Comparison of ENCODE assay signal across 21 cellular contexts in genomic region chr6:141254336-141254735, GRCh38.
"Had no signal": no experiment of that assay in that cellular context is flagged by ENCODE, and none has a peak within 500 bp of the region (broad histone marks: within the 10 kb centered on the region; RNA-seq: fewer than 3 reads in every experiment).

No MANE protein-coding gene starts in this region.

- H3K4me1 ChIP-seq: esophagus squamous epithelium, foreskin keratinocyte, prostate gland, spleen had no signal

- H3K27me3 ChIP-seq: esophagus squamous epithelium, foreskin keratinocyte, right lobe of liver, spleen, transverse colon had no signal

- H3K79me2 ChIP-seq: parathyroid adenoma had no signal

- H3K9me3 ChIP-seq: esophagus squamous epithelium, prostate gland, right lobe of liver, transverse colon had no signal

- DNase-seq: effector memory CD8-positive, alpha-beta T cell; esophagus squamous epithelium; foreskin keratinocyte; immature natural killer cell; left ventricle myocardium superior; mesenchymal stem cell; midbrain; occipital lobe; right lobe of liver; spleen; stimulated activated CD4-positive, alpha-beta T cell treated with anti-CD3 and anti-CD28 coated beads, Interleukin-15, amount 100 ng/mL, for 24 hours; stimulated activated CD4-positive, alpha-beta T cell treated with anti-CD3 and anti-CD28 coated beads, Interleukin-1b, Interleukin-23, amount 100 ng/mL, for 48 hours; stimulated activated CD4-positive, alpha-beta T cell treated with anti-CD3 and anti-CD28 coated beads, Interleukin-4, amount 100 ng/mL, for 24 hours; transverse colon had no signal

- H3K9ac ChIP-seq: parathyroid adenoma had no signal

- H3K27ac ChIP-seq: foreskin keratinocyte, parathyroid adenoma, transverse colon had no signal

- H2AFZ ChIP-seq: parathyroid adenoma had no signal

- H3K4me3 ChIP-seq: esophagus squamous epithelium, lung, prostate gland, right lobe of liver, spleen, transverse colon had no signal

- FAIRE-seq: colon, keratinocyte had no signal

- H3K36me3 ChIP-seq: esophagus squamous epithelium, prostate gland, right lobe of liver, spleen, transverse colon had no signal

- ATAC-seq: effector memory CD8-positive, alpha-beta T cell; foreskin keratinocyte; left ventricle myocardium superior; natural killer cell treated with Interleukin-12 subunit alpha and Interleukin-12 subunit beta and Interleukin-15 and Interleukin-18, amount 100 ng/mL, for 72 hours; stimulated activated memory B cell treated with anti-CD40 and anti-IgM and Interleukin-4, amounts not matched to agents 10 μg/mL and 1 μg/mL and 100 μg/mL, for 72 hours had no signal
